ENCODE assay signal across 1 cellular context in the genomic region with DNA sequence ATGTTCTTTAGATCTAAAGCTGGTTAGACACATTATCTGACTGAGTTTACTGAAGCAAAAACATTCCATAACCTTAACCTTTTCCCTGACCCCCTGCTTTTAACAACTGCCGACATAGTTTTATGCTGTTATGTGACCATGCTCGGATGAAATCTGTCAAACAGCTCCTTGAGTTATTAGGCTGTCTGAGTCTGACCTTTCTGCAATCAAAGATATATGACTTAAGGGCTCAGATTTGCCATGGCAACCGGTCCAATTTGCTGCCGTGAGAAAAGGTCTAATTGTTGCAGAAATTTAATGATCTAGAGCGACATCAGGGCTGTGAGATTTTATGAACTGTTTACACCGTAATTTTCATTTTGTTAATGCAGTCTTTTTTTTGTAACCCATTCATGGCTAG.
TF ChIP-seq lines count a peak whose summit lies in the region.

No MANE protein-coding gene starts in this region.

TF ChIP-seq in K562, 482 proteins besides CTCF, POLR2A, EP300 and RAD21 (continued from another document):
- TF ChIP-seq RFX1 (IDR thresholded peaks at IDR 0.05) = peak; percentile 23; the same call in 1 of the 2 replicates
